Comparison of ENCODE assay signal across 19 cellular contexts in the genomic region with DNA sequence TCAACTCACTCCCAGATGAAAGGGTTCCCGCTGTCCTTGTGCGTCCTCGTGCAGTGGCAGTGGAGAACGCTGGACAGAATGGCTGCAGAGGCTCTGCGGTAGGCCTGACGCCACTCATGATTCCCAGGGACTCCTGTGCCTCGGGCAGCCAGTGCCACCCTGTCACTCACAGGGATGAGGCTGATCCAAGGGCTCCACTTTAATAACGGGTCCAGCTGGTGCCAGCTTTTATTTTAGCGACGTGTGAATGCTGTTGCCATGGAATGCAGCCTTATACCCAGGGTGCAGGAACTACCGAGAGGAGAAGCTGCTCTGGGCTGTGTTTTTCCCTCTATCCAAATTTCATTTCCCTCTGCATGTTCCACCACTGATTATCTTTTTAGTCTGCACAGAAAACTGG. TPM values are rescaled to one million over a fixed set of nuclear protein-coding genes. Genes with fewer than 3 reads are reported as not detected.
DNase-seq lines count a peak whose midpoint lies in the region; ATAC-seq and TF ChIP-seq lines count a peak whose summit lies in the region.
"Had no signal": no experiment of that assay in that cellular context is flagged by ENCODE, and none has a peak within 500 bp of the region (broad histone marks: within the 10 kb centered on the region; RNA-seq: fewer than 3 reads in every experiment).

No MANE protein-coding gene starts in this region.

- H3K9me3 Mint-ChIP-seq in GM23338 = no peaks in the 10 kb centered on the region

- H2AK5ac ChIP-seq in trophoblast cell (ENCODE audit: low read length) = no peak overlapping the region

- peak; percentile 50 for ATAC-seq in Right ventricle myocardium inferior
- ATAC-seq in left cardiac atrium = no peak
- ATAC-seq in GM23338 = no peak
- ATAC-seq in left ventricle myocardium superior = peak; percentile 65
- no peak for ATAC-seq in GM18873 (IDR thresholded peaks at IDR 0.05; ENCODE audit: low FRiP score, unreplicated experiment)

- TF ChIP-seq CTCF in GM23338 (conservative IDR thresholded peaks at IDR 0.05; ENCODE audit: low read depth in 2 of 2) = no peak

- no peak overlapping the region for H3K14ac ChIP-seq in trophoblast cell (ENCODE audit: low read length)

- TF ChIP-seq POLR2A in erythroblast (IDR thresholded peaks at IDR 0.05; ENCODE audit: low read length) = no peak

- no peak overlapping the region for H2BK12ac ChIP-seq in trophoblast cell (ENCODE audit: low read length)

- no peaks in the 10 kb centered on the region for H3K9me3 ChIP-seq in trophoblast cell (ENCODE audit: insufficient read depth, low read depth, low read length)
- H3K9me3 ChIP-seq: BLaER1 treated with 17β-estradiol and CSF1 and Interleukin-3, amounts not matched to agents 10 nM and 100 nM; HAP-1 had no signal

- H3K4me3 Mint-ChIP-seq in GM23338 = no peak overlapping the region
- H3K4me3 Mint-ChIP-seq: CD4-positive, CD25-positive, alpha-beta regulatory T cell had no signal

- H3K4me2 ChIP-seq in GM23338 (no peak overlapping the region), trophoblast cell (ENCODE audit: low read length) (no peak overlapping the region)

- no peak overlapping the region for H2BK5ac ChIP-seq in trophoblast cell (ENCODE audit: low read depth, low read length, poor library complexity)

- no peaks in the 10 kb centered on the region for H3K9me2 ChIP-seq in GM23338 (ENCODE audit: insufficient read depth)

- H3K4me1 ChIP-seq in GM23338 (ENCODE audit: insufficient read depth) (peaks cover 2% of the 10 kb centered on the region; the same call in 1 of the 2 replicates), trophoblast cell (ENCODE audit: control insufficient read depth in 1 of 2, insufficient read depth in 2 of 2, low read length in 2 of 2) (no peaks in the 10 kb centered on the region)
- H3K4me1 ChIP-seq: HAP-1 had no signal

- H3K4ac ChIP-seq in trophoblast cell (ENCODE audit: low read depth, low read length) = no peak overlapping the region

- intact Hi-C loops in Right ventricle myocardium inferior (cut with DNase I) (no loop called here), left cardiac atrium (cut with DNase I) (no loop called here), left ventricle myocardium superior (cut with micrococcal nuclease) (no loop called here)

- no peaks in the 10 kb centered on the region for H3K36me3 Mint-ChIP-seq in GM23338 (ENCODE audit: low read depth)
- H3K36me3 Mint-ChIP-seq: CD4-positive, CD25-positive, alpha-beta regulatory T cell had no signal

- H4K91ac ChIP-seq in trophoblast cell (ENCODE audit: low read depth, low read length) = no peak overlapping the region

- peaks cover 13% of the 10 kb centered on the region for H3K27me3 Mint-ChIP-seq in GM23338 (ENCODE audit: insufficient read depth, low read depth, poor library complexity)

- H3K27ac ChIP-seq in GM23338 (ENCODE audit: low read depth) (no peak overlapping the region), trophoblast cell (ENCODE audit: low read depth, low read length) (no peak overlapping the region)
- H3K27ac ChIP-seq: BLaER1 treated with 17β-estradiol and CSF1 and Interleukin-3, amounts not matched to agents 10 nM and 100 nM had no signal

- no peaks in the 10 kb centered on the region for H3K79me1 ChIP-seq in trophoblast cell (ENCODE audit: low read length)

- H2AFZ ChIP-seq in GM23338 (peak overlapping the region; percentile 74; the same call in 1 of the 2 replicates), trophoblast cell (ENCODE audit: insufficient read depth, low read length, poor library complexity) (no peak overlapping the region)

- H3K27ac Mint-ChIP-seq in GM23338 = no peak overlapping the region

- no peak overlapping the region for H2BK120ac ChIP-seq in trophoblast cell (ENCODE audit: insufficient read depth, low read length, poor library complexity)

- H3K36me3 ChIP-seq in GM23338 (ENCODE audit: insufficient read depth) (no peaks in the 10 kb centered on the region), trophoblast cell (ENCODE audit: control insufficient read depth in 1 of 2, insufficient read depth in 2 of 2, low read length in 2 of 2) (no peaks in the 10 kb centered on the region)
- H3K36me3 ChIP-seq: BLaER1 treated with 17β-estradiol and CSF1 and Interleukin-3, amounts not matched to agents 10 nM and 100 nM; HAP-1 had no signal

- H4K8ac ChIP-seq in trophoblast cell (ENCODE audit: low read depth, low read length) = no peak overlapping the region

- no peak overlapping the region for H4K12ac ChIP-seq in trophoblast cell (ENCODE audit: low read depth, low read length)

- H3K79me2 ChIP-seq in GM23338 (replicated peaks; ENCODE audit: insufficient read depth) = no peaks in the 10 kb centered on the region
- no peaks in the 10 kb centered on the region for H3K79me2 ChIP-seq in trophoblast cell (ENCODE audit: control insufficient read depth, insufficient read depth, low read length, poor library complexity)

- no peak overlapping the region for H3K9ac ChIP-seq in trophoblast cell (ENCODE audit: low read length)
- H3K9ac ChIP-seq: BLaER1 treated with 17β-estradiol and CSF1 and Interleukin-3, amounts not matched to agents 10 nM and 100 nM had no signal

- H4K20me1 ChIP-seq in GM23338 (replicated peaks; ENCODE audit: insufficient read depth) = no peaks in the 10 kb centered on the region
- H4K20me1 ChIP-seq: BLaER1 treated with 17β-estradiol and CSF1 and Interleukin-3, amounts not matched to agents 10 nM and 100 nM had no signal

- H3K18ac ChIP-seq in trophoblast cell (ENCODE audit: low read length) = no peak overlapping the region

- H3K4me1 Mint-ChIP-seq in GM23338 = peaks cover 15% of the 10 kb centered on the region

- no CpG with 5 or more reads among the region's 11 CpGs for WGBS in trophoblast cell (ENCODE audit: extremely low coverage, insufficient coverage, insufficient read length)

- H3K23ac ChIP-seq in trophoblast cell (ENCODE audit: low read length) = no peak overlapping the region

- H3K4me3 ChIP-seq in GM23338 (no peak overlapping the region), trophoblast cell (ENCODE audit: low read depth, low read length) (peak overlapping the region; percentile 8)
- H3K4me3 ChIP-seq: BLaER1 treated with 17β-estradiol and CSF1 and Interleukin-3, amounts not matched to agents 10 nM and 100 nM; HAP-1 had no signal

- no peak for DNase-seq in Right ventricle myocardium inferior (ENCODE audit: missing footprints)
- DNase-seq in left cardiac atrium = no peak
- DNase-seq in GM23338 (ENCODE audit: low spot score) = no peak
- no peak for DNase-seq in left ventricle myocardium superior
- no peak for DNase-seq in trophoblast cell
- DNase-seq in erythroblast (lab: John Stamatoyannopoulos, UW) = no peak
- DNase-seq: 8988T; AML-193; Calu3; CD4-positive, CD25-positive, alpha-beta regulatory T cell; DMS153; DMS79 treated with DMSO at 0.1 percent for 48 hours; EL; GOT3; IMR-90 had no signal

- H3K27me3 ChIP-seq in GM23338 (ENCODE audit: insufficient read depth) (peaks cover 3% of the 10 kb centered on the region; the same call in 1 of the 2 replicates), trophoblast cell (ENCODE audit: insufficient read depth, low read length) (no peaks in the 10 kb centered on the region)

- peaks cover 4% of the 10 kb centered on the region; the same call in 1 of the 2 replicates for H3F3A ChIP-seq in GM23338 (replicated peaks; ENCODE audit: low read depth)

TF ChIP-seq in GM23338, 12 proteins besides CTCF, POLR2A, EP300 and RAD21:
- TF ChIP-seq POLR2AphosphoS5 (IDR thresholded peaks at IDR 0.05; ENCODE audit: low read depth) = no peak

RNA-seq across cellular contexts. Expression of a gene that starts 15.8 kb away (rescaled TPM):
- 1.4 TPM for total RNA-seq in Right ventricle myocardium inferior
- total RNA-seq in left cardiac atrium = 1 to 10 TPM; 5.0 to 6.5 TPM
- total RNA-seq in GM23338 (2014; rRNA removed; shearing (Covaris generic)) = 0.39 and 1.7 TPM in 2 replicates
- 0.42 and 0.99 TPM in 2 replicates for polyA plus RNA-seq in GM23338 (2016; fragmentation: Nextera tagmentation; extraction: Ambion mirVana)
- total RNA-seq in left ventricle myocardium superior = 1.9 TPM
- polyA plus RNA-seq in trophoblast cell (2013) = 0.78 and 0.92 TPM in 2 replicates
- total RNA-seq: Calu3, HT-29 had no signal

Comparison
In these comparisons a context has a peak if more than half of its experiments do, and no peak if none do; other contexts are left out.
1. ATAC-seq: peak in Right ventricle myocardium inferior (single experiment) and left ventricle myocardium superior (single experiment); none in left cardiac atrium (0 of 2), GM23338 (single experiment) and GM18873 (single experiment).